8 cellular contexts compared by ENCODE assay signal in the genomic region with DNA sequence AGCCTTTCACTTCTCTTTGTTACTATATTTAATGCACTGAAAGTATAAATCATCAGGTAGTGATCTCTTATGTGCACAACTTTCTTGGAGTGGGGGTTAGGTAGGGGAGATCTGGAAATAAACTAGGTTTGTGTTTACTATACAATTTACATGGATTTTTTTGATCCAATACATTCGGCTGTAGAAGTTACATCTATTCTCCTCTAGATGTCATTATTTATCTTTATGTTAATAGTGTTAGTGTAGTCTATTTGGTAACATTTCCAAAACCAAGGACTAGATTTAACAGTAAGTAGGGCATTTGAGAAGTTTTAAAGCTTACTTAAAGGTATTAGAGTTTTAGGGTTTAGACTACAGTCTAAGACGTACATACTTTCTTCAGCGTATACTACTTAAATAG. TPM values are rescaled to one million over a fixed set of nuclear protein-coding genes. Genes with fewer than 3 reads are reported as not detected.
DNase-seq lines count a peak whose midpoint lies in the region; ATAC-seq and TF ChIP-seq lines count a peak whose summit lies in the region.

No MANE protein-coding gene starts in this region.

- in situ Hi-C loops in Caki2 (cut with HindIII; ENCODE audit: low pct_unique_long_range_greater_than_20kb, low sequenced_read_pairs), result loop anchor here (25.0 kb wide), 1 partner anchor 114 kb away; no protein-coding TSS in a partner anchor
- in situ Hi-C loops in IMR-90 (cut with MboI; ENCODE audit: low sequenced_read_pairs), result loop anchor here (5.0 kb wide), 1 partner anchor 94 kb away; no protein-coding TSS in a partner anchor

- peak; percentile 13 for DNase-seq in Caki2 (ENCODE audit: low read depth)
- peak; percentile 55 for DNase-seq in IMR-90
- no peak for DNase-seq in left lung
- DNase-seq in globus pallidus (ENCODE audit: low spot score), result no peak
- no peak for DNase-seq in inferior parietal cortex (ENCODE audit: extremely low spot score)

- BruUV-seq in IMR-90 (replicated peaks; lab: Mats Ljungman, UMichigan), result no TSS peak

- H3K56ac ChIP-seq in IMR-90 (ENCODE audit: extremely low read depth, insufficient read depth, low read length), result no peak overlapping the region

- peaks cover 12 to 24% of the 10 kb centered on the region in 2 experiments for H3K79me1 ChIP-seq in IMR-90 (ENCODE audit: low read depth in 1 of 2, low read length in 2 of 2)

- H3K4me3 ChIP-seq in IMR-90 (ENCODE audit: insufficient read depth, low read depth, low read length), result no peak overlapping the region
- no peak overlapping the region for H3K4me3 ChIP-seq in WI38 (ENCODE audit: low read depth, low read length)
- H3K4me3 ChIP-seq in left lung, result no peak overlapping the region

- dilution Hi-C loops in IMR-90 (cut with HindIII; ENCODE audit: low sequenced_read_pairs, unreplicated experiment), result no loop called here

- no peak overlapping the region for H2BK20ac ChIP-seq in IMR-90 (ENCODE audit: low read depth, low read length)

- H3K4me1 ChIP-seq in IMR-90 (ENCODE audit: control insufficient read depth, insufficient read depth, low read length) (no peaks in the 10 kb centered on the region), left lung (peaks cover 0 to 12% of the 10 kb centered on the region in 2 donors)

- intact Hi-C loops in IMR-90 (cut with micrococcal nuclease) (loop anchor here (1.0 to 5.0 kb wide), 2 partner anchors 96 to 149 kb away; no protein-coding TSS in a partner anchor), left lung (cut with DNase I) (no loop called here)

- peak; percentile 59 for TF ChIP-seq RAD21 in IMR-90 (IDR thresholded peaks at IDR 0.05; ENCODE audit: low read length)

- H3K4me2 ChIP-seq in IMR-90 (ENCODE audit: low read depth, low read length), result no peak overlapping the region

- H3K9me1 ChIP-seq in IMR-90 (ENCODE audit: insufficient read depth, low read length), result no peaks in the 10 kb centered on the region

- no peak overlapping the region for H3K4ac ChIP-seq in IMR-90 (ENCODE audit: low read depth, low read length)

- H2BK15ac ChIP-seq in IMR-90 (ENCODE audit: low read depth, low read length), result no peak overlapping the region

- H2BK5ac ChIP-seq in IMR-90 (ENCODE audit: low read depth, low read length, poor library complexity, severe bottlenecking), result no peak overlapping the region

- TF ChIP-seq POLR2A in IMR-90 (IDR thresholded peaks at IDR 0.05; ENCODE audit: low read depth, low read length), result no peak

- H3K18ac ChIP-seq in IMR-90 (ENCODE audit: low read depth, low read length), result no peak overlapping the region

- peak; percentile 72 for ATAC-seq in IMR-90 (ENCODE audit: low read depth)
- peak; percentile 32 for ATAC-seq in left lung
- ATAC-seq in GM18873 (IDR thresholded peaks at IDR 0.05; ENCODE audit: low FRiP score, unreplicated experiment), result no peak
- ATAC-seq in GM19035 (IDR thresholded peaks at IDR 0.05; ENCODE audit: unreplicated experiment), result no peak

- no peak overlapping the region for H4K5ac ChIP-seq in IMR-90 (ENCODE audit: low read depth, low read length)

- POLR2A ChIA-PET in IMR-90 (lab: Charles Lee; ENCODE audit: unreplicated experiment), result no interaction called here

- no peak overlapping the region for H3K23ac ChIP-seq in IMR-90 (ENCODE audit: low read depth, low read length)

- no peak overlapping the region for H4K8ac ChIP-seq in IMR-90 (ENCODE audit: low read depth in 2 of 2, low read length in 2 of 2)

- CTCF ChIA-PET in IMR-90 (lab: Yijun Ruan, JAX), result interaction anchor here (0.6 to 1.9 kb wide), 10 partner anchors 89 to 117 kb away, joined by 3 to 9 read pairs (median 4); no protein-coding TSS in a partner anchor

- H3K27ac ChIP-seq in IMR-90 (ENCODE audit: insufficient read depth, low read length), result no peak overlapping the region
- no peak overlapping the region for H3K27ac ChIP-seq in left lung

- TF ChIP-seq CTCF in IMR-90 (conservative IDR thresholded peaks at IDR 0.05; ENCODE audit: low read depth, low read length) (peak; percentile 64), WI38 (IDR thresholded peaks at IDR 0.05; ENCODE audit: low read depth, low read length) (peak; percentile 25; the same call in 1 of the 2 replicates), left lung (IDR thresholded peaks at IDR 0.05) (peak; percentile 28 to 32)

- H4K20me1 ChIP-seq in IMR-90 (ENCODE audit: insufficient read depth, low read length), result no peaks in the 10 kb centered on the region

- H2AK5ac ChIP-seq in IMR-90 (ENCODE audit: low read depth, low read length), result no peak overlapping the region

- H3K9me3 ChIP-seq in IMR-90 (ENCODE audit: control insufficient read depth, insufficient read depth, low read length), result no peaks in the 10 kb centered on the region
- no peaks in the 10 kb centered on the region for H3K9me3 ChIP-seq in left lung

- no peak overlapping the region for H2BK120ac ChIP-seq in IMR-90 (ENCODE audit: low read depth, low read length)

- no peak overlapping the region for H4K91ac ChIP-seq in IMR-90 (ENCODE audit: insufficient read depth, low read depth, low read length)

- H3K14ac ChIP-seq in IMR-90 (replicated peaks; ENCODE audit: low read depth, low read length), result no peak overlapping the region

- H3K27me3 ChIP-seq in IMR-90 (ENCODE audit: control insufficient read depth, insufficient read depth, low read length), result no peaks in the 10 kb centered on the region
- H3K27me3 ChIP-seq in left lung, result no peaks in the 10 kb centered on the region

- no peak overlapping the region for H3K9ac ChIP-seq in IMR-90 (ENCODE audit: low read depth, low read length)

- H3K36me3 ChIP-seq in IMR-90 (ENCODE audit: control insufficient read depth, insufficient read depth, low read length), result peaks cover 8% of the 10 kb centered on the region
- peaks cover 0 to 55% of the 10 kb centered on the region in 2 donors for H3K36me3 ChIP-seq in left lung

- no peak overlapping the region for H2AFZ ChIP-seq in IMR-90 (replicated peaks; ENCODE audit: low read length, poor library complexity)

- no peak overlapping the region for H2AK9ac ChIP-seq in IMR-90 (replicated peaks; ENCODE audit: low read depth, low read length, poor library complexity)

- WGBS in IMR-90 (ENCODE audit: extremely low coverage in 2 of 2, insufficient read length in 1 of 2), 2 experiments, result no CpG with 5 or more reads among the region's 3 CpGs

TF ChIP-seq in IMR-90, 13 proteins besides CTCF, POLR2A, EP300 and RAD21:
- TF ChIP-seq, protein P1, sequence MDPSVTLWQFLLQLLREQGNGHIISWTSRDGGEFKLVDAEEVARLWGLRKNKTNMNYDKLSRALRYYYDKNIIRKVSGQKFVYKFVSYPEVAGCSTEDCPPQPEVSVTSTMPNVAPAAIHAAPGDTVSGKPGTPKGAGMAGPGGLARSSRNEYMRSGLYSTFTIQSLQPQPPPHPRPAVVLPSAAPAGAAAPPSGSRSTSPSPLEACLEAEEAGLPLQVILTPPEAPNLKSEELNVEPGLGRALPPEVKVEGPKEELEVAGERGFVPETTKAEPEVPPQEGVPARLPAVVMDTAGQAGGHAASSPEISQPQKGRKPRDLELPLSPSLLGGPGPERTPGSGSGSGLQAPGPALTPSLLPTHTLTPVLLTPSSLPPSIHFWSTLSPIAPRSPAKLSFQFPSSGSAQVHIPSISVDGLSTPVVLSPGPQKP (IDR thresholded peaks at IDR 0.05; ENCODE audit: borderline replicate concordance, low read depth, low read length), result no peak
- peak; percentile 73 for TF ChIP-seq SMC3 (IDR thresholded peaks at IDR 0.05; ENCODE audit: low read depth, low read length)

RNA-seq across cellular contexts. Expression of gene VPS45, which starts 5.4 kb away (rescaled TPM):
- 12.6 and 15.6 TPM in 2 replicates for total RNA-seq in Caki2 (2014; rRNA removed; shearing (Covaris generic); ENCODE audit: low replicate concordance)
- total RNA-seq in IMR-90 (2012; rRNA removed), result 32.4 and 41.1 TPM in 2 replicates
- polyA plus RNA-seq in IMR-90 (2012; rRNA removed), result 28.1 and 33.3 TPM in 2 replicates
- polyA plus RNA-seq in IMR-90 (2012; cell fraction: cytosol; rRNA removed), result 6.4 and 13.7 TPM in 2 replicates
- 10.6 and 86.9 TPM in 2 replicates for polyA plus RNA-seq in IMR-90 (2012; cell fraction: nucleus; rRNA removed; ENCODE audit: low replicate concordance)
- 10 to 100 TPM; 36.7 to 41.7 TPM for total RNA-seq in left lung

Comparison
In these comparisons a context has a peak if more than half of its experiments do, and no peak if none do; other contexts are left out.
1. DNase-seq: peak in Caki2 (single experiment) and IMR-90 (single experiment); none in left lung (0 of 2), globus pallidus (single experiment) and inferior parietal cortex (single experiment).
2. ATAC-seq: peak in IMR-90 (single experiment) and left lung (single experiment); none in GM18873 (single experiment) and GM19035 (single experiment).
3. Peak in every context shown above with its lines, with median percentiles within 50 percentile points of each other: CTCF ChIP-seq.